26 cellular contexts compared by ENCODE assay signal in genomic region chr5:93557205-93557604, GRCh38.
"Had no signal": no experiment of that assay in that cellular context is flagged by ENCODE, and none has a peak within 500 bp of the region (broad histone marks: within the 10 kb centered on the region; RNA-seq: fewer than 3 reads in every experiment).

No MANE protein-coding gene starts in this region.

- ATAC-seq: stimulated activated effector memory CD8-positive, alpha-beta T cell treated with anti-CD3 and anti-CD28 coated beads, Interleukin-12 subunit alpha, Interleukin-12 subunit beta, amount 100 ng/mL, for 72 hours; stimulated activated memory B cell treated with anti-CD40 and anti-IgM and Interleukin-4, amounts not matched to agents 10 μg/mL and 1 μg/mL and 100 μg/mL, for 72 hours; stimulated activated naive B cell treated with anti-CD40 and anti-IgM and Interleukin-4, amounts not matched to agents 10 μg/mL and 1 μg/mL and 100 μg/mL, for 72 hours; stimulated activated naive CD8-positive, alpha-beta T cell treated with anti-CD3 and anti-CD28 coated beads, Interleukin-15, amount 100 ng/mL, for 72 hours; stimulated activated naive CD8-positive, alpha-beta T cell treated with anti-CD3 and anti-CD28 coated beads, Interleukin-15, Interleukin-2, amounts not matched to agents 100 U/mL and 50 U/mL, for 24 hours; upper lobe of right lung had no signal

- H3K4me1 ChIP-seq: stomach, suprapubic skin, testis, thyroid gland, tibial artery, tibial nerve, transverse colon, upper lobe of left lung, upper lobe of right lung, vagina had no signal

- H3K27me3 ChIP-seq: stomach, suprapubic skin, testis, thyroid gland, tibial artery, tibial nerve, transverse colon, upper lobe of left lung, upper lobe of right lung, uterus, vagina had no signal

- H3K4me3 ChIP-seq: stomach, suprapubic skin, testis, thoracic aorta, thyroid gland, tibial artery, tibial nerve, transverse colon, upper lobe of left lung, upper lobe of right lung, uterus, vagina had no signal

- H3K36me3 ChIP-seq: suprapubic skin, thoracic aorta, thyroid gland, tibial artery, transverse colon, upper lobe of left lung, upper lobe of right lung, uterus had no signal

- DNase-seq: stimulated activated CD4-positive, alpha-beta T cell treated with anti-CD3 and anti-CD28 coated beads, Interleukin-2, amount 100 ng/mL, for 48 hours; stimulated activated CD4-positive, alpha-beta T cell treated with anti-CD3 and anti-CD28 coated beads, Interleukin-4, amount 100 ng/mL, for 1 hour; stimulated activated CD4-positive, alpha-beta T cell treated with anti-CD3 and anti-CD28 coated beads, Interleukin-4, amount 100 ng/mL, for 24 hours; stimulated activated CD4-positive, alpha-beta T cell treated with anti-CD3 and anti-CD28 coated beads, Interleukin-4, amount 100 ng/mL, for 4 hours; stimulated activated CD8-positive, alpha-beta memory T cell treated with anti-CD3 and anti-CD28 coated beads, Interleukin-4, amount 100 ng/mL, for 48 hours; stimulated activated naive B cell treated with anti-CD40 and anti-IgM and Interleukin-4, amounts not matched to agents 10 μg/mL and 1 μg/mL and 100 μg/mL, for 72 hours; stimulated activated naive CD4-positive, alpha-beta T cell; stimulated activated naive CD4-positive, alpha-beta T cell treated with Interleukin-2 at 50 U/mL for 16 hours; stimulated activated naive CD8-positive, alpha-beta T cell treated with anti-CD3 and anti-CD28 coated beads, Interleukin-15, amount 100 ng/mL, for 72 hours; stimulated activated naive CD8-positive, alpha-beta T cell treated with anti-CD3 and anti-CD28 coated beads, Interleukin-15, Interleukin-2, amounts not matched to agents 100 U/mL and 50 U/mL, for 24 hours; stomach; substantia nigra; testis; thyroid gland; tibial artery; transverse colon; trophoblast cell; upper lobe of left lung; upper lobe of right lung; uterus had no signal

- H3K27ac ChIP-seq: stomach, suprapubic skin, testis, thoracic aorta, thyroid gland, tibial artery, tibial nerve, transverse colon, upper lobe of left lung, upper lobe of right lung, uterus, vagina had no signal

- H3K9me3 ChIP-seq: stomach, suprapubic skin, testis, thoracic aorta, thyroid gland, tibial artery, tibial nerve, transverse colon, upper lobe of left lung, upper lobe of right lung, uterus, vagina had no signal
